Comparison of ENCODE assay signal across 22 cellular contexts in genomic region chr1:158185770-158186705, GRCh38. TPM values are rescaled to one million over a fixed set of nuclear protein-coding genes. Genes with fewer than 3 reads are reported as not detected.
DNase-seq lines count a peak whose midpoint lies in the region; ATAC-seq and TF ChIP-seq lines count a peak whose summit lies in the region.
"Had no signal": no experiment of that assay in that cellular context is flagged by ENCODE, and none has a peak within 500 bp of the region (broad histone marks: within the 10 kb centered on the region; RNA-seq: fewer than 3 reads in every experiment).

No MANE protein-coding gene starts in this region.

- H3K27me3 Mint-ChIP-seq in Calu3 (ENCODE audit: unreplicated experiment) (peaks cover 14% of the 10 kb centered on the region), endodermal cell (ENCODE audit: insufficient read depth) (peaks cover 34% of the 10 kb centered on the region)
- H3K27me3 Mint-ChIP-seq: stimulated activated naive B cell treated with anti-CD40 and anti-IgM and Interleukin-4, amounts not matched to agents 10 μg/mL and 1 μg/mL and 100 μg/mL, for 72 hours had no signal

- no TSS peak for BruUV-seq in Calu3 (replicated peaks; lab: Mats Ljungman, UMichigan)

- H3K27ac ChIP-seq in endodermal cell (ENCODE audit: low read depth, low read length), result no peak overlapping the region
- no peak overlapping the region for H3K27ac ChIP-seq in dorsolateral prefrontal cortex

- H3K27ac Mint-ChIP-seq in Calu3 (ENCODE audit: unreplicated experiment) (peak overlapping the region; percentile 11), endodermal cell (no peak overlapping the region)
- H3K27ac Mint-ChIP-seq: activated naive CD8-positive, alpha-beta T cell treated with anti-CD3 and anti-CD28 coated beads, Interleukin-2, amount 50 U/mL, for 24 hours; mesothelial cell of epicardium; stimulated activated naive B cell treated with anti-CD40 and anti-IgM and Interleukin-4, amounts not matched to agents 10 μg/mL and 1 μg/mL and 100 μg/mL, for 72 hours had no signal

- H3K4me3 ChIP-seq in endodermal cell (ENCODE audit: low read length) (no peak overlapping the region), dorsolateral prefrontal cortex (no peak overlapping the region)

- intact Hi-C loops in Calu3 (cut with micrococcal nuclease; ENCODE audit: unreplicated experiment) (loop anchor here (2.0 to 5.0 kb wide), 3 partner anchors 19 to 219 kb away; no protein-coding TSS in a partner anchor), dorsolateral prefrontal cortex (cut with DNase I) (no loop called here)

- H3K4me1 Mint-ChIP-seq in Calu3 (ENCODE audit: low read depth, unreplicated experiment) (peaks cover 26% of the 10 kb centered on the region), endodermal cell (peaks cover 3% of the 10 kb centered on the region)

- H3K27me3 ChIP-seq in endodermal cell (ENCODE audit: control insufficient read depth, insufficient read depth, low read length, poor library complexity, severe bottlenecking), result peaks cover 15% of the 10 kb centered on the region
- H3K27me3 ChIP-seq in dorsolateral prefrontal cortex, result peaks cover 0 to 56% (median 30%) of the 10 kb centered on the region in 45 donors

- no peaks in the 10 kb centered on the region for H3K9me3 ChIP-seq in endodermal cell (ENCODE audit: control insufficient read depth, low read length)
- H3K9me3 ChIP-seq: BE2C had no signal

- no peaks in the 10 kb centered on the region for H3K36me3 ChIP-seq in endodermal cell (ENCODE audit: control insufficient read depth, insufficient read depth, low read length)
- H3K36me3 ChIP-seq: BE2C had no signal

- DNase-seq in Calu3, result peak; percentile 73
- DNase-seq in NOMO-1 (lab: John Stamatoyannopoulos, UW; ENCODE audit: unreplicated experiment in 2 of 2), result peak; percentile 86 to 87
- peak; percentile 64 for DNase-seq in endodermal cell
- DNase-seq in mucosa of gallbladder (ENCODE audit: low spot score), result peak; percentile 62
- DNase-seq in dorsolateral prefrontal cortex, result no peak
- DNase-seq in activated CD8-positive, alpha-beta memory T cell treated with anti-CD3 and anti-CD28 coated beads for 24 hours, result no peak
- DNase-seq in germinal center (ENCODE audit: low spot score), result no peak
- DNase-seq: activated CD4-positive, alpha-beta T cell treated with anti-CD3 and anti-CD28 coated beads, Interleukin-2, amount 50 U/mL, for 1 hour; activated naive CD8-positive, alpha-beta T cell treated with anti-CD3 and anti-CD28 coated beads, Interleukin-2, amount 50 U/mL, for 24 hours; activated T-cell treated with anti-CD3 and anti-CD28 coated beads, Interleukin-2, amount 50 U/mL, for 48 hours; BE2C; central memory CD4-positive, alpha-beta T cell; DMS79 treated with DMSO at 0.1 percent for 48 hours; KG1; NCI-H187; NCI-H524 treated with DMSO at 0.1 percent for 48 hours; nucleus accumbens; RPMI8226; stimulated activated naive B cell treated with anti-CD40 and anti-IgM and Interleukin-4, amounts not matched to agents 10 μg/mL and 1 μg/mL and 100 μg/mL, for 72 hours had no signal

- CTCF ChIA-PET in Calu3 (lab: Charles Lee), result interaction anchor here (0.5 to 1.7 kb wide), 7 partner anchors 11 to 818 kb away, joined by 3 to 8 read pairs (median 3); no protein-coding TSS in a partner anchor

- H3K36me3 Mint-ChIP-seq in Calu3 (ENCODE audit: insufficient read depth, unreplicated experiment), result peaks cover 4% of the 10 kb centered on the region
- H3K36me3 Mint-ChIP-seq in endodermal cell (ENCODE audit: low read depth), result no peaks in the 10 kb centered on the region
- H3K36me3 Mint-ChIP-seq: mesothelial cell of epicardium had no signal

- H3K9me3 Mint-ChIP-seq in Calu3 (ENCODE audit: low read depth, unreplicated experiment) (peaks cover 3% of the 10 kb centered on the region), endodermal cell (no peaks in the 10 kb centered on the region)
- H3K9me3 Mint-ChIP-seq: activated naive CD8-positive, alpha-beta T cell treated with anti-CD3 and anti-CD28 coated beads, Interleukin-2, amount 50 U/mL, for 24 hours; mesothelial cell of epicardium; stimulated activated naive B cell treated with anti-CD40 and anti-IgM and Interleukin-4, amounts not matched to agents 10 μg/mL and 1 μg/mL and 100 μg/mL, for 72 hours had no signal

- no peak for ATAC-seq in HG03045 (IDR thresholded peaks at IDR 0.05; ENCODE audit: unreplicated experiment)
- ATAC-seq: activated naive CD8-positive, alpha-beta T cell treated with anti-CD3 and anti-CD28 coated beads, Interleukin-2, amount 50 U/mL, for 24 hours; stimulated activated naive B cell treated with anti-CD40 and anti-IgM and Interleukin-4, amounts not matched to agents 10 μg/mL and 1 μg/mL and 100 μg/mL, for 72 hours had no signal

- WGBS in endodermal cell (ENCODE audit: insufficient coverage in 1 of 2, insufficient read length in 1 of 2), 2 experiments, result 28 to 60% methylated on average over 5 to 7 of the region's 7 CpGs

- TF ChIP-seq CTCF in Calu3 (IDR thresholded peaks at IDR 0.05; ENCODE audit: unreplicated experiment), result no peak
- no peak for TF ChIP-seq CTCF in endodermal cell (conservative IDR thresholded peaks at IDR 0.05)
- no peak for TF ChIP-seq CTCF in dorsolateral prefrontal cortex (IDR thresholded peaks at IDR 0.05 in 54 of 56, conservative IDR thresholded peaks at IDR 0.05 in 2 of 56; ENCODE audit: low read depth in 1 of 56, partially characterized antibody in 56 of 56)

- peak overlapping the region; percentile 6 for H3K9ac ChIP-seq in endodermal cell (ENCODE audit: extremely low read depth, low read length, poor library complexity, severe bottlenecking)

- H3K4me1 ChIP-seq in endodermal cell (ENCODE audit: control insufficient read depth, insufficient read depth, low read length), result no peaks in the 10 kb centered on the region
- H3K4me1 ChIP-seq: BE2C had no signal

- H3K4me3 Mint-ChIP-seq in Calu3 (ENCODE audit: low read depth, unreplicated experiment) (no peak overlapping the region), endodermal cell (no peak overlapping the region)
- H3K4me3 Mint-ChIP-seq: activated naive CD8-positive, alpha-beta T cell treated with anti-CD3 and anti-CD28 coated beads, Interleukin-2, amount 50 U/mL, for 24 hours; mesothelial cell of epicardium; stimulated activated naive B cell treated with anti-CD40 and anti-IgM and Interleukin-4, amounts not matched to agents 10 μg/mL and 1 μg/mL and 100 μg/mL, for 72 hours had no signal

RNA-seq across cellular contexts. Expression of gene CD1D, which starts 5.3 kb away (rescaled TPM):
- total RNA-seq in Calu3 (2022) (0.76 and 0.86 TPM in 2 replicates), endodermal cell (1 to 10 TPM; 1.7 TPM), mucosa of gallbladder (7.2 TPM), dorsolateral prefrontal cortex (1 to 10 TPM in 2 of 120 experiments, under 1 TPM in 76, not detected in 42; 0.14 to 1.2 (median 0.35) TPM)
- polyA plus RNA-seq in endodermal cell (2013, experiment 1 of 2), result 0.75 TPM
- 0.33 TPM for polyA plus RNA-seq in endodermal cell (2013, experiment 2 of 2)
- total RNA-seq: T-helper 2 cell treated with Interferon-gamma antibody and Interleukin-4, amounts not matched to agents 100 ng/mL and 5 ng/mL, for 36 hours had no signal

Comparison
In these comparisons a context has a peak if more than half of its experiments do, and no peak if none do; other contexts are left out.
1. DNase-seq: peak in Calu3 (single experiment), NOMO-1 (2 of 2), endodermal cell (single experiment) and mucosa of gallbladder (single experiment); none in dorsolateral prefrontal cortex (0 of 10), activated CD8-positive, alpha-beta memory T cell treated with anti-CD3 and anti-CD28 coated beads for 24 hours (single experiment) and germinal center (single experiment).